ENCODE assay signal across 1 cellular context in genomic region chr9:130045657-130046450, GRCh38.
TF ChIP-seq lines count a peak whose summit lies in the region.

No MANE protein-coding gene starts in this region.

TF ChIP-seq in HepG2, 621 proteins besides CTCF, POLR2A, EP300 and RAD21:
- TF ChIP-seq ZNF318 (CRISPR knock-in tag; IDR thresholded peaks at IDR 0.05): no peak
- TF ChIP-seq HDAC6 (IDR thresholded peaks at IDR 0.05; ENCODE audit: low read depth, low read length): no peak
- TF ChIP-seq, protein P1, sequence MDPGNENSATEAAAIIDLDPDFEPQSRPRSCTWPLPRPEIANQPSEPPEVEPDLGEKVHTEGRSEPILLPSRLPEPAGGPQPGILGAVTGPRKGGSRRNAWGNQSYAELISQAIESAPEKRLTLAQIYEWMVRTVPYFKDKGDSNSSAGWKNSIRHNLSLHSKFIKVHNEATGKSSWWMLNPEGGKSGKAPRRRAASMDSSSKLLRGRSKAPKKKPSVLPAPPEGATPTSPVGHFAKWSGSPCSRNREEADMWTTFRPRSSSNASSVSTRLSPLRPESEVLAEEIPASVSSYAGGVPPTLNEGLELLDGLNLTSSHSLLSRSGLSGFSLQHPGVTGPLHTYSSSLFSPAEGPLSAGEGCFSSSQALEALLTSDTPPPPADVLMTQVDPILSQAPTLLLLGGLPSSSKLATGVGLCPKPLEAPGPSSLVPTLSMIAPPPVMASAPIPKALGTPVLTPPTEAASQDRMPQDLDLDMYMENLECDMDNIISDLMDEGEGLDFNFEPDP (CRISPR knock-in tag; conservative IDR thresholded peaks at IDR 0.05): no peak
- TF ChIP-seq, protein P2, sequence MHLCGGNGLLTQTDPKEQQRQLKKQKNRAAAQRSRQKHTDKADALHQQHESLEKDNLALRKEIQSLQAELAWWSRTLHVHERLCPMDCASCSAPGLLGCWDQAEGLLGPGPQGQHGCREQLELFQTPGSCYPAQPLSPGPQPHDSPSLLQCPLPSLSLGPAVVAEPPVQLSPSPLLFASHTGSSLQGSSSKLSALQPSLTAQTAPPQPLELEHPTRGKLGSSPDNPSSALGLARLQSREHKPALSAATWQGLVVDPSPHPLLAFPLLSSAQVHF (CRISPR knock-in tag; IDR thresholded peaks at IDR 0.05): no peak
- no peak for TF ChIP-seq ZNF614 (CRISPR knock-in tag; IDR thresholded peaks at IDR 0.05; ENCODE audit: borderline replicate concordance)
